8 cellular contexts compared by ENCODE assay signal in genomic region chr18:62523631-62524442, GRCh38. TPM values are rescaled to one million over a fixed set of nuclear protein-coding genes. Genes with fewer than 3 reads are reported as not detected.
A peak's percentile ranks its signal among the peaks of the same experiment; 100 is the strongest.
DNase-seq lines count a peak whose midpoint lies in the region; ATAC-seq, FAIRE-seq and TF ChIP-seq lines count a peak whose summit lies in the region.

No MANE protein-coding gene starts in this region.

- H3K36me3 ChIP-seq in iPS-20b (ENCODE audit: insufficient read depth, low read depth, low read length): no peaks in the 10 kb centered on the region
- H3K36me3 ChIP-seq in small intestine (ENCODE audit: control insufficient read depth in 2 of 2, insufficient read depth in 2 of 2, low read length in 2 of 2): no peaks in the 10 kb centered on the region

- peak overlapping the region; percentile 79 for H3K4me3 ChIP-seq in iPS-20b (ENCODE audit: low read length)
- peak overlapping the region; percentile 97 to 99 for H3K4me3 ChIP-seq in small intestine (ENCODE audit: low read depth in 1 of 2, low read length in 2 of 2)

- WGBS in small intestine, 3 donors: 0% methylated on average over 54 to 100 of the region's 100 CpGs

- H3K9ac ChIP-seq in iPS-20b (ENCODE audit: low read depth, low read length): peak overlapping the region; percentile 66; the same call in 1 of the 2 replicates

- FAIRE-seq in small intestine (lab: Jason Lieb, UNC): no peak

- TF ChIP-seq CTCF in GM13976 (IDR thresholded peaks at IDR 0.05; ENCODE audit: borderline replicate concordance, control extremely low read depth, extremely low read depth, insufficient read depth, missing control alignments) (no peak), brain (conservative IDR thresholded peaks at IDR 0.05) (no peak)

- H3K27me3 ChIP-seq in iPS-20b (ENCODE audit: insufficient read depth, low read length) (peaks cover 48% of the 10 kb centered on the region), small intestine (ENCODE audit: control insufficient read depth in 2 of 2, insufficient read depth in 2 of 2, low read length in 2 of 2) (no peaks in the 10 kb centered on the region)

- no peaks in the 10 kb centered on the region for H3K9me3 ChIP-seq in iPS-20b (ENCODE audit: insufficient read depth, low read depth, low read length)
- H3K9me3 ChIP-seq in small intestine (ENCODE audit: control insufficient read depth, low read depth): no peaks in the 10 kb centered on the region

- peaks cover 33% of the 10 kb centered on the region for H3K27me3 Mint-ChIP-seq in brain

- H3K4me1 ChIP-seq in iPS-20b (ENCODE audit: insufficient read depth, low read length): peaks cover 23% of the 10 kb centered on the region; the same call in 1 of the 2 replicates
- H3K4me1 ChIP-seq in small intestine (ENCODE audit: control insufficient read depth in 2 of 2, insufficient read depth in 1 of 2, low read depth in 1 of 2, low read length in 1 of 2): peaks cover 0 to 2% of the 10 kb centered on the region in 2 donors

- H3K4me1 Mint-ChIP-seq in brain: peaks cover 26% of the 10 kb centered on the region

- no peak overlapping the region for H3K27ac ChIP-seq in iPS-20b (ENCODE audit: low read length)
- H3K27ac ChIP-seq in small intestine (ENCODE audit: low read depth in 1 of 2, low read length in 1 of 2): peak overlapping the region; percentile 96 to 98

- in situ Hi-C loops in GM13976 (cut with MboI; ENCODE audit: low sequenced_read_pairs, unreplicated experiment): no loop called here

- peak; percentile 42 for DNase-seq in GM13976 (ENCODE audit: low spot score)
- DNase-seq in Kasumi-1 (lab: John Stamatoyannopoulos, UW): peak; percentile 21 to 30
- DNase-seq in UCSD-AML1 (lab: John Stamatoyannopoulos, UW; ENCODE audit: unreplicated experiment): peak; percentile 50
- DNase-seq in small intestine: peak; percentile 42

- H3K27ac Mint-ChIP-seq in brain: peak overlapping the region in 1 of 5 experiments; percentile 50

- H3K4me3 Mint-ChIP-seq in brain: peak overlapping the region; percentile 88 to 92 (median 91)

- ATAC-seq in GM18858 (IDR thresholded peaks at IDR 0.05; ENCODE audit: unreplicated experiment) (no peak), GM21447 (IDR thresholded peaks at IDR 0.05; ENCODE audit: unreplicated experiment) (no peak)

- no peaks in the 10 kb centered on the region for H3K9me3 Mint-ChIP-seq in brain

- H3K36me3 Mint-ChIP-seq in brain: no peaks in the 10 kb centered on the region

RNA-seq across cellular contexts. Expression of gene ZCCHC2, which starts 1.0 kb away (rescaled TPM):
- polyA plus RNA-seq in brain (ENCODE audit: insufficient read depth, low read depth, low replicate concordance) (5.2 TPM), small intestine (1 to 10 TPM; 5.1 to 8.7 (median 7.9) TPM)
